ENCODE assay signal across 8 cellular contexts in genomic region chr10:104256335-104257080, GRCh38. TPM values are rescaled to one million over a fixed set of nuclear protein-coding genes. Genes with fewer than 3 reads are reported as not detected.
A peak's percentile ranks its signal among the peaks of the same experiment; 100 is the strongest.
DNase-seq lines count a peak whose midpoint lies in the region; ATAC-seq and TF ChIP-seq lines count a peak whose summit lies in the region.

No MANE protein-coding gene starts in this region.

- H3K79me2 ChIP-seq in hepatocyte: peaks cover 54% of the 10 kb centered on the region

- peaks cover 51% of the 10 kb centered on the region for H3K4me1 ChIP-seq in hepatocyte (ENCODE audit: insufficient read depth)
- peaks cover 15% of the 10 kb centered on the region for H3K4me1 ChIP-seq in stomach smooth muscle (ENCODE audit: control insufficient read depth, insufficient read depth, low read length)

- H3K27ac ChIP-seq in hepatocyte: peak overlapping the region; percentile 97
- H3K27ac ChIP-seq in stomach smooth muscle (ENCODE audit: low read length): no peak overlapping the region

- H3K27ac Mint-ChIP-seq in T-helper 1 cell treated with Interleukin-12 subunit alpha and Interleukin-12 subunit beta and Interleukin-4 antibody, amounts not matched to agents 30 μg/mL and 1 μg/mL, for 36 hours: peak overlapping the region; percentile 92

- H3K36me3 Mint-ChIP-seq in T-helper 1 cell treated with Interleukin-12 subunit alpha and Interleukin-12 subunit beta and Interleukin-4 antibody, amounts not matched to agents 30 μg/mL and 1 μg/mL, for 36 hours (ENCODE audit: low read depth): peaks cover 45% of the 10 kb centered on the region

- no peaks in the 10 kb centered on the region for H3K27me3 ChIP-seq in hepatocyte
- H3K27me3 ChIP-seq in stomach smooth muscle (ENCODE audit: control insufficient read depth in 1 of 2, insufficient read depth in 2 of 2, low read length in 2 of 2): no peaks in the 10 kb centered on the region

- H3K4me3 ChIP-seq in WI38 (ENCODE audit: low read depth, low read length) (peak overlapping the region; percentile 96), hepatocyte (peak overlapping the region; percentile 90), stomach smooth muscle (ENCODE audit: low read length in 2 of 2) (peak overlapping the region; percentile 58 to 93)

- WGBS in hepatocyte (ENCODE audit: low lambda C conversion rate, missing lambda C conversion rate): 8% methylated on average over 1 of the region's 1 CpG

- no peaks in the 10 kb centered on the region for H3K36me3 ChIP-seq in hepatocyte (replicated peaks; ENCODE audit: insufficient read depth, low read depth)
- H3K36me3 ChIP-seq in stomach smooth muscle (ENCODE audit: control insufficient read depth in 2 of 2, insufficient read depth in 2 of 2, low read length in 2 of 2): peaks cover 18 to 24% of the 10 kb centered on the region in 2 donors

- H3K9me2 ChIP-seq in hepatocyte (replicated peaks; ENCODE audit: insufficient read depth): no peaks in the 10 kb centered on the region

- H4K20me1 ChIP-seq in hepatocyte (ENCODE audit: insufficient read depth, poor library complexity, severe bottlenecking): no peaks in the 10 kb centered on the region

- no peak for DNase-seq in T-helper 1 cell
- DNase-seq in hepatocyte (ENCODE audit: low spot score): no peak
- DNase-seq in activated effector memory CD4-positive, alpha-beta T cell treated with anti-CD3 and anti-CD28 coated beads, Interleukin-2, amount 50 U/mL, for 16 hours: no peak
- DNase-seq in stimulated activated CD4-positive, alpha-beta T cell treated with anti-CD3 and anti-CD28 coated beads, Interleukin-2, amount 100 ng/mL, for 24 hours: no peak

- peak overlapping the region in 1 of 2 donors; percentile 75 for H3K9ac ChIP-seq in stomach smooth muscle (ENCODE audit: low read length in 2 of 2)

- ATAC-seq in HG03432 (IDR thresholded peaks at IDR 0.05; ENCODE audit: unreplicated experiment): no peak

- no peaks in the 10 kb centered on the region for H3K9me3 Mint-ChIP-seq in T-helper 1 cell treated with Interleukin-12 subunit alpha and Interleukin-12 subunit beta and Interleukin-4 antibody, amounts not matched to agents 30 μg/mL and 1 μg/mL, for 36 hours

- no peak overlapping the region for H2AFZ ChIP-seq in hepatocyte

- peaks cover 63% of the 10 kb centered on the region for H3K4me1 Mint-ChIP-seq in T-helper 1 cell treated with Interleukin-12 subunit alpha and Interleukin-12 subunit beta and Interleukin-4 antibody, amounts not matched to agents 30 μg/mL and 1 μg/mL, for 36 hours (ENCODE audit: low read depth)

- H3K4me2 ChIP-seq in hepatocyte: peak overlapping the region; percentile 88

- TF ChIP-seq CTCF in WI38 (IDR thresholded peaks at IDR 0.05; ENCODE audit: low read depth, low read length) (no peak), hepatocyte (IDR thresholded peaks at IDR 0.05; ENCODE audit: poor library complexity) (no peak)

- peaks cover 6% of the 10 kb centered on the region for H3K27me3 Mint-ChIP-seq in T-helper 1 cell treated with Interleukin-12 subunit alpha and Interleukin-12 subunit beta and Interleukin-4 antibody, amounts not matched to agents 30 μg/mL and 1 μg/mL, for 36 hours (ENCODE audit: low read depth)

- H3K9me3 ChIP-seq in hepatocyte (ENCODE audit: low read depth) (no peaks in the 10 kb centered on the region), stomach smooth muscle (ENCODE audit: control insufficient read depth in 2 of 2, low read length in 2 of 2) (no peaks in the 10 kb centered on the region)

- peak overlapping the region; percentile 92 for H3K4me3 Mint-ChIP-seq in T-helper 1 cell treated with Interleukin-12 subunit alpha and Interleukin-12 subunit beta and Interleukin-4 antibody, amounts not matched to agents 30 μg/mL and 1 μg/mL, for 36 hours

RNA-seq across cellular contexts. Expression of gene GSTO1, which starts 1.8 kb away (rescaled TPM):
- 216 and 220 TPM in 2 replicates for total RNA-seq in hepatocyte
- polyA plus RNA-seq in hepatocyte: 292 and 328 TPM in 2 replicates

RNA-seq across cellular contexts. Expression of gene GSTO2, which starts 12.5 kb away (rescaled TPM):
- total RNA-seq in hepatocyte: 2.5 and 2.7 TPM in 2 replicates
- 0.37 and 1.4 TPM in 2 replicates for polyA plus RNA-seq in hepatocyte

RNA-seq across cellular contexts. Expression of gene CFAP43, which starts 24.3 kb away (rescaled TPM):
- 0.83 and 1.6 TPM in 2 replicates for total RNA-seq in hepatocyte
- 0.57 and 0.66 TPM in 2 replicates for polyA plus RNA-seq in hepatocyte
